Comparison of ENCODE assay signal across 19 cellular contexts in genomic region chr20:61816606-61817005, GRCh38.
DNase-seq lines count a peak whose midpoint lies in the region; ATAC-seq, FAIRE-seq and TF ChIP-seq lines count a peak whose summit lies in the region.
"Had no signal": no experiment of that assay in that cellular context is flagged by ENCODE, and none has a peak within 500 bp of the region (broad histone marks: within the 10 kb centered on the region; RNA-seq: fewer than 3 reads in every experiment).

No MANE protein-coding gene starts in this region.

- peak overlapping the region; percentile 75 for H3K9ac ChIP-seq in neuronal stem cell (ENCODE audit: low read depth, low read length, poor library complexity)

- H3K4me1 ChIP-seq in left ventricle myocardium inferior = no peaks in the 10 kb centered on the region
- H3K4me1 ChIP-seq in neuronal stem cell (ENCODE audit: control insufficient read depth in 2 of 2, insufficient read depth in 1 of 2, low read depth in 1 of 2, low read length in 2 of 2) = no peaks in the 10 kb centered on the region

- H3K79me1 ChIP-seq in neuronal stem cell (ENCODE audit: low read depth, low read length) = no peaks in the 10 kb centered on the region

- no peak overlapping the region for H2AFZ ChIP-seq in neuronal stem cell (ENCODE audit: low read length)
- H2AFZ ChIP-seq: GM23338 had no signal

- H2BK120ac ChIP-seq in neuronal stem cell (ENCODE audit: low read depth, low read length) = no peak overlapping the region

- DNase-seq in left ventricle myocardium superior (peak; percentile 17), left ventricle myocardium inferior (no peak), HTR-8/SVneo (ENCODE audit: insufficient read length, low spot score) (no peak), neuronal stem cell (ENCODE audit: low spot score) (no peak), globus pallidus (ENCODE audit: low spot score) (no peak), erythroblast (lab: John Stamatoyannopoulos, UW) (no peak)
- DNase-seq: C1 segment of cervical spinal cord; Calu3; CD4-positive, alpha-beta memory T cell; COR-L47; DMS53; DMS79 treated with DMSO at 0.1 percent for 48 hours; GF-D8; H9 had no signal

- no peak for ATAC-seq in left ventricle myocardium superior
- ATAC-seq: HCT116 had no signal

- H2BK12ac ChIP-seq in neuronal stem cell (ENCODE audit: low read length) = peak overlapping the region; percentile 58

- no peak overlapping the region for H2BK15ac ChIP-seq in neuronal stem cell (ENCODE audit: low read length)

- H3K4me3 ChIP-seq in left ventricle myocardium inferior (no peak overlapping the region), neuronal stem cell (ENCODE audit: low read length in 2 of 2) (no peak overlapping the region)
- H3K4me3 ChIP-seq: GM23338 had no signal

- FAIRE-seq in HTR-8/SVneo (lab: Jason Lieb, UNC) = peak; percentile 86
- FAIRE-seq: A204.1, GM12891, GM18507 had no signal

- H3K4me2 ChIP-seq in neuronal stem cell (ENCODE audit: insufficient read depth, low read length, poor library complexity, severe bottlenecking) = no peak overlapping the region
- H3K4me2 ChIP-seq: GM23338 had no signal

- H4K8ac ChIP-seq in neuronal stem cell (ENCODE audit: low read depth, low read length) = peak overlapping the region; percentile 10

- peak overlapping the region; percentile 62 for H2BK5ac ChIP-seq in neuronal stem cell (ENCODE audit: low read length)

- intact Hi-C loops in left ventricle myocardium superior (cut with micrococcal nuclease) (no loop called here), left ventricle myocardium inferior (cut with micrococcal nuclease) (no loop called here)

- H3K36me3 ChIP-seq in left ventricle myocardium inferior (no peaks in the 10 kb centered on the region), neuronal stem cell (replicated peaks in 1 of 2; ENCODE audit: control insufficient read depth in 2 of 2, insufficient read depth in 2 of 2, low read length in 2 of 2) (no peaks in the 10 kb centered on the region)

- TF ChIP-seq POLR2A in erythroblast (IDR thresholded peaks at IDR 0.05; ENCODE audit: low read length) = no peak

- H3K4ac ChIP-seq in neuronal stem cell (ENCODE audit: low read length) = no peak overlapping the region

- H3K18ac ChIP-seq in neuronal stem cell (ENCODE audit: low read length) = peak overlapping the region; percentile 19

- H2AK5ac ChIP-seq in neuronal stem cell (ENCODE audit: low read depth, low read length) = no peak overlapping the region

- H3K9me3 ChIP-seq in left ventricle myocardium inferior (replicated peaks) = no peaks in the 10 kb centered on the region
- no peaks in the 10 kb centered on the region for H3K9me3 ChIP-seq in neuronal stem cell (replicated peaks in 1 of 2; ENCODE audit: control insufficient read depth in 2 of 2, insufficient read depth in 1 of 2, low read depth in 1 of 2, low read length in 2 of 2)

- H3K23ac ChIP-seq in neuronal stem cell (ENCODE audit: low read depth, low read length, poor library complexity) = peak overlapping the region; percentile 29

- TF ChIP-seq CTCF in left ventricle myocardium inferior (IDR thresholded peaks at IDR 0.05; ENCODE audit: borderline replicate concordance) = no peak

- H3K14ac ChIP-seq in neuronal stem cell (ENCODE audit: low read length) = peak overlapping the region; percentile 79

- H3K27me3 ChIP-seq in left ventricle myocardium inferior (ENCODE audit: low read depth) (peaks cover 52% of the 10 kb centered on the region), neuronal stem cell (ENCODE audit: control insufficient read depth in 3 of 3, insufficient read depth in 3 of 3, low read depth in 1 of 3, low read length in 3 of 3) (no peaks in the 10 kb centered on the region)

- no CpG with 5 or more reads among the region's 11 CpGs for WGBS in neuronal stem cell (ENCODE audit: extremely low coverage in 2 of 2, insufficient read length in 2 of 2, insufficient replicate concordance in 1 of 2), 2 donors

- peak overlapping the region; percentile 28 for H4K91ac ChIP-seq in neuronal stem cell (ENCODE audit: low read depth, low read length, poor library complexity)

- H3K27ac ChIP-seq in left ventricle myocardium inferior (replicated peaks) = no peak overlapping the region
- no peak overlapping the region for H3K27ac ChIP-seq in neuronal stem cell (replicated peaks; ENCODE audit: low read length)
